In genomic region chr16:31367875-31368274, GRCh38 we compare ENCODE assay signal across 31 cellular contexts. TPM values are rescaled to one million over a fixed set of nuclear protein-coding genes. Genes with fewer than 3 reads are reported as not detected.
A peak's percentile ranks its signal among the peaks of the same experiment; 100 is the strongest.
DNase-seq lines count a peak whose midpoint lies in the region; ATAC-seq and TF ChIP-seq lines count a peak whose summit lies in the region.
"Had no signal": no experiment of that assay in that cellular context is flagged by ENCODE, and none has a peak within 500 bp of the region (broad histone marks: within the 10 kb centered on the region; RNA-seq: fewer than 3 reads in every experiment).

No MANE protein-coding gene starts in this region.

- H3K27ac Mint-ChIP-seq in activated naive CD8-positive, alpha-beta T cell treated with anti-CD3 and anti-CD28 coated beads, Interleukin-2, amount 10 ng/mL, durations not matched to agents 7 days and 5 days: no peak overlapping the region
- H3K27ac Mint-ChIP-seq in activated naive CD8-positive, alpha-beta T cell treated with anti-CD3 and anti-CD28 coated beads, Interleukin-2, amount 50 U/mL, for 24 hours: no peak overlapping the region
- peak overlapping the region; percentile 3 for H3K27ac Mint-ChIP-seq in activated T-helper 1 cell treated with anti-CD3 and anti-CD28 coated beads, Interleukin-12 subunit alpha, Interleukin-12 subunit beta, Interleukin-2, Interleukin-4 antibody, amounts not matched to agents 30 ng/mL and 10 ng/mL and 1 ng/mL, durations not matched to agents 14 hours and 24 hours and 36 hours
- H3K27ac Mint-ChIP-seq: stimulated activated naive CD8-positive, alpha-beta T cell treated with anti-CD3 and anti-CD28 coated beads, Interleukin-15, Interleukin-2, amounts not matched to agents 100 ng/mL and 50 ng/mL, for 24 hours had no signal

- no peak for ATAC-seq in activated naive CD8-positive, alpha-beta T cell treated with anti-CD3 and anti-CD28 coated beads, Interleukin-2, amount 10 ng/mL, durations not matched to agents 7 days and 5 days (ENCODE audit: low read depth)
- ATAC-seq in activated naive CD8-positive, alpha-beta T cell treated with anti-CD3 and anti-CD28 coated beads, Interleukin-2, amount 50 U/mL, for 24 hours: no peak
- ATAC-seq in GM18909 (IDR thresholded peaks at IDR 0.05; ENCODE audit: poor library complexity, unreplicated experiment): no peak
- ATAC-seq in HG02798 (IDR thresholded peaks at IDR 0.05; ENCODE audit: poor library complexity, unreplicated experiment): no peak
- ATAC-seq: A549, PC-3 had no signal

- H3K4me1 ChIP-seq in spleen: peaks cover 0 to 57% (median 16%) of the 10 kb centered on the region in 6 donors
- H3K4me1 ChIP-seq: A549, adrenal gland, breast epithelium, tibial artery had no signal

- peak overlapping the region in 6 of 8 donors; percentile 61 to 85 (median 73) for H3K27ac ChIP-seq in spleen
- H3K27ac ChIP-seq: A549, adrenal gland, breast epithelium, tibial artery had no signal

- 18 to 32% (median 24%) methylated on average over 3 of the region's 3 CpGs for WGBS in spleen, 5 donors

- no peak for DNase-seq in activated naive CD8-positive, alpha-beta T cell treated with anti-CD3 and anti-CD28 coated beads, Interleukin-2, amount 10 ng/mL, durations not matched to agents 7 days and 5 days
- DNase-seq in activated naive CD8-positive, alpha-beta T cell treated with anti-CD3 and anti-CD28 coated beads, Interleukin-2, amount 50 U/mL, for 24 hours: no peak
- peak; percentile 95 for DNase-seq in MV-4-11 (lab: John Stamatoyannopoulos, UW)
- DNase-seq in activated T-helper 1 cell treated with anti-CD3 and anti-CD28 coated beads, Interleukin-12 subunit alpha, Interleukin-12 subunit beta, Interleukin-2, Interleukin-4 antibody, amounts not matched to agents 30 ng/mL and 10 ng/mL and 1 ng/mL, durations not matched to agents 14 hours and 24 hours and 36 hours (ENCODE audit: low spot score): no peak
- no peak for DNase-seq in spleen
- no peak for DNase-seq in NCI-H226
- DNase-seq: activated CD4-positive, alpha-beta T cell treated with anti-CD3 and anti-CD28 coated beads, Interleukin-2, amount 50 U/mL, for 1 hour; activated CD8-positive, alpha-beta memory T cell treated with anti-CD3 and anti-CD28 coated beads, Interleukin-2, amount 50 U/mL, for 4 hours; activated gamma-delta T cell; Calu3; kidney; mesenchymal stem cell; naive B cell; NCI-H146; NCI-H774; PC-3; SHP77; stimulated activated CD4-positive, alpha-beta T cell treated with anti-CD3 and anti-CD28 coated beads, Interleukin-12 subunit alpha, Interleukin-12 subunit beta, amount 100 ng/mL, for 4 hours; tibial artery had no signal

- peaks cover 10% of the 10 kb centered on the region for H3K36me3 Mint-ChIP-seq in activated naive CD8-positive, alpha-beta T cell treated with anti-CD3 and anti-CD28 coated beads, Interleukin-2, amount 10 ng/mL, durations not matched to agents 7 days and 5 days
- H3K36me3 Mint-ChIP-seq in activated naive CD8-positive, alpha-beta T cell treated with anti-CD3 and anti-CD28 coated beads, Interleukin-2, amount 50 U/mL, for 24 hours (ENCODE audit: low read depth): no peaks in the 10 kb centered on the region
- H3K36me3 Mint-ChIP-seq in activated T-helper 1 cell treated with anti-CD3 and anti-CD28 coated beads, Interleukin-12 subunit alpha, Interleukin-12 subunit beta, Interleukin-2, Interleukin-4 antibody, amounts not matched to agents 30 ng/mL and 10 ng/mL and 1 ng/mL, durations not matched to agents 14 hours and 24 hours and 36 hours (ENCODE audit: low read depth): peaks cover 41% of the 10 kb centered on the region
- H3K36me3 Mint-ChIP-seq: naive B cell had no signal

- no peaks in the 10 kb centered on the region for H3K27me3 Mint-ChIP-seq in activated naive CD8-positive, alpha-beta T cell treated with anti-CD3 and anti-CD28 coated beads, Interleukin-2, amount 10 ng/mL, durations not matched to agents 7 days and 5 days
- H3K27me3 Mint-ChIP-seq in activated naive CD8-positive, alpha-beta T cell treated with anti-CD3 and anti-CD28 coated beads, Interleukin-2, amount 50 U/mL, for 24 hours: peaks cover 3% of the 10 kb centered on the region
- H3K27me3 Mint-ChIP-seq in activated T-helper 1 cell treated with anti-CD3 and anti-CD28 coated beads, Interleukin-12 subunit alpha, Interleukin-12 subunit beta, Interleukin-2, Interleukin-4 antibody, amounts not matched to agents 30 ng/mL and 10 ng/mL and 1 ng/mL, durations not matched to agents 14 hours and 24 hours and 36 hours (ENCODE audit: insufficient read depth): no peaks in the 10 kb centered on the region
- H3K27me3 Mint-ChIP-seq: stimulated activated naive CD8-positive, alpha-beta T cell treated with anti-CD3 and anti-CD28 coated beads, Interleukin-15, Interleukin-2, amounts not matched to agents 100 ng/mL and 50 ng/mL, for 24 hours had no signal

- H3K27me3 ChIP-seq in spleen (replicated peaks in 1 of 7): no peaks in the 10 kb centered on the region

- H3K4me3 Mint-ChIP-seq in activated naive CD8-positive, alpha-beta T cell treated with anti-CD3 and anti-CD28 coated beads, Interleukin-2, amount 10 ng/mL, durations not matched to agents 7 days and 5 days: peak overlapping the region; percentile 48
- H3K4me3 Mint-ChIP-seq in activated naive CD8-positive, alpha-beta T cell treated with anti-CD3 and anti-CD28 coated beads, Interleukin-2, amount 50 U/mL, for 24 hours: no peak overlapping the region
- no peak overlapping the region for H3K4me3 Mint-ChIP-seq in activated T-helper 1 cell treated with anti-CD3 and anti-CD28 coated beads, Interleukin-12 subunit alpha, Interleukin-12 subunit beta, Interleukin-2, Interleukin-4 antibody, amounts not matched to agents 30 ng/mL and 10 ng/mL and 1 ng/mL, durations not matched to agents 14 hours and 24 hours and 36 hours
- H3K4me3 Mint-ChIP-seq: naive B cell; stimulated activated naive CD8-positive, alpha-beta T cell treated with anti-CD3 and anti-CD28 coated beads, Interleukin-15, Interleukin-2, amounts not matched to agents 100 ng/mL and 50 ng/mL, for 24 hours had no signal

- POLR2A ChIA-PET in activated naive CD8-positive, alpha-beta T cell treated with anti-CD3 and anti-CD28 coated beads, Interleukin-2, amount 10 ng/mL, durations not matched to agents 7 days and 5 days (lab: Charles Lee): interaction anchor here (0.6 to 0.9 kb wide), 2 partner anchors 14 to 90 kb away, joined by 3 to 7 read pairs; no protein-coding TSS in a partner anchor

- H3K4me1 Mint-ChIP-seq in activated naive CD8-positive, alpha-beta T cell treated with anti-CD3 and anti-CD28 coated beads, Interleukin-2, amount 10 ng/mL, durations not matched to agents 7 days and 5 days: peaks cover 35% of the 10 kb centered on the region
- peaks cover 28% of the 10 kb centered on the region for H3K4me1 Mint-ChIP-seq in activated naive CD8-positive, alpha-beta T cell treated with anti-CD3 and anti-CD28 coated beads, Interleukin-2, amount 50 U/mL, for 24 hours
- peaks cover 40% of the 10 kb centered on the region for H3K4me1 Mint-ChIP-seq in activated T-helper 1 cell treated with anti-CD3 and anti-CD28 coated beads, Interleukin-12 subunit alpha, Interleukin-12 subunit beta, Interleukin-2, Interleukin-4 antibody, amounts not matched to agents 30 ng/mL and 10 ng/mL and 1 ng/mL, durations not matched to agents 14 hours and 24 hours and 36 hours (ENCODE audit: low read depth)

- no peaks in the 10 kb centered on the region for H3K9me3 Mint-ChIP-seq in activated naive CD8-positive, alpha-beta T cell treated with anti-CD3 and anti-CD28 coated beads, Interleukin-2, amount 10 ng/mL, durations not matched to agents 7 days and 5 days
- H3K9me3 Mint-ChIP-seq in activated naive CD8-positive, alpha-beta T cell treated with anti-CD3 and anti-CD28 coated beads, Interleukin-2, amount 50 U/mL, for 24 hours: no peaks in the 10 kb centered on the region
- H3K9me3 Mint-ChIP-seq in activated T-helper 1 cell treated with anti-CD3 and anti-CD28 coated beads, Interleukin-12 subunit alpha, Interleukin-12 subunit beta, Interleukin-2, Interleukin-4 antibody, amounts not matched to agents 30 ng/mL and 10 ng/mL and 1 ng/mL, durations not matched to agents 14 hours and 24 hours and 36 hours: no peaks in the 10 kb centered on the region
- H3K9me3 Mint-ChIP-seq: stimulated activated naive CD8-positive, alpha-beta T cell treated with anti-CD3 and anti-CD28 coated beads, Interleukin-15, Interleukin-2, amounts not matched to agents 100 ng/mL and 50 ng/mL, for 24 hours had no signal

- intact Hi-C loops in activated T-helper 1 cell treated with anti-CD3 and anti-CD28 coated beads, Interleukin-12 subunit alpha, Interleukin-12 subunit beta, Interleukin-2, Interleukin-4 antibody, amounts not matched to agents 30 ng/mL and 10 ng/mL and 1 ng/mL, durations not matched to agents 14 hours and 24 hours and 36 hours (cut with micrococcal nuclease): no loop called here
- intact Hi-C loops in spleen (cut with DNase I; ENCODE audit: low total_unique reads): no loop called here

- H3K4me3 ChIP-seq in spleen: peak overlapping the region in 1 of 8 donors; percentile 19
- H3K4me3 ChIP-seq: A549, adrenal gland, breast epithelium, tibial artery had no signal

- TF ChIP-seq CTCF in spleen (IDR thresholded peaks at IDR 0.05 in 8 of 11, conservative IDR thresholded peaks at IDR 0.05 in 3 of 11): no peak

- no peak for TF ChIP-seq POLR2A in spleen (IDR thresholded peaks at IDR 0.05)

- no peaks in the 10 kb centered on the region for H3K9me3 ChIP-seq in spleen
- H3K9me3 ChIP-seq: A549, adrenal gland, breast epithelium, tibial artery had no signal

- H3K36me3 ChIP-seq in spleen: peaks cover 0 to 43% (median 2%) of the 10 kb centered on the region in 6 donors
- H3K36me3 ChIP-seq: adrenal gland, breast epithelium, tibial artery had no signal

RNA-seq across cellular contexts. Expression of gene ITGAX, which starts 12.9 kb away (rescaled TPM):
- 10 to 100 TPM; 26.4 to 26.7 TPM for total RNA-seq in activated naive CD8-positive, alpha-beta T cell treated with anti-CD3 and anti-CD28 coated beads, Interleukin-2, amount 10 ng/mL, durations not matched to agents 7 days and 5 days
- 63.8 and 65.0 TPM in 2 replicates for total RNA-seq in activated T-helper 1 cell treated with anti-CD3 and anti-CD28 coated beads, Interleukin-12 subunit alpha, Interleukin-12 subunit beta, Interleukin-2, Interleukin-4 antibody, amounts not matched to agents 30 ng/mL and 10 ng/mL and 1 ng/mL, durations not matched to agents 14 hours and 24 hours and 36 hours
- total RNA-seq in spleen: 100 to 1,000 TPM in 5 of 7 donors, 10 to 100 TPM in 2; 52.1 to 330 (median 161) TPM
- polyA plus RNA-seq in spleen: 10 to 100 TPM in 2 of 3 donors, 1 to 10 TPM in 1; 8.9 to 45.5 (median 30.5) TPM
- total RNA-seq: osteocyte, PC-3 had no signal
- polyA plus RNA-seq: BJ had no signal

RNA-seq across cellular contexts. Expression of gene ITGAD, which starts 25.3 kb away (rescaled TPM):
- under 1 TPM; 0.09 to 0.28 TPM for total RNA-seq in activated naive CD8-positive, alpha-beta T cell treated with anti-CD3 and anti-CD28 coated beads, Interleukin-2, amount 10 ng/mL, durations not matched to agents 7 days and 5 days
- not detected in 2 replicates for total RNA-seq in activated T-helper 1 cell treated with anti-CD3 and anti-CD28 coated beads, Interleukin-12 subunit alpha, Interleukin-12 subunit beta, Interleukin-2, Interleukin-4 antibody, amounts not matched to agents 30 ng/mL and 10 ng/mL and 1 ng/mL, durations not matched to agents 14 hours and 24 hours and 36 hours
- total RNA-seq in spleen: 10 to 100 TPM in 6 of 7 donors, 1 to 10 TPM in 1; 6.7 to 25.8 (median 19.3) TPM
- 1 to 10 TPM; 1.2 to 3.5 (median 2.3) TPM for polyA plus RNA-seq in spleen
- total RNA-seq: Calu3; glomerular endothelial cell; H4; MCF 10A; osteocyte; PC-3; T-helper 1 cell treated with Interleukin-12 subunit alpha and Interleukin-12 subunit beta and Interleukin-4 antibody, amounts not matched to agents 30 ng/mL and 1 ng/mL, for 36 hours had no signal
- polyA plus RNA-seq: A549, BJ had no signal
